ENCODE assay signal across 9 cellular contexts in genomic region chr3:12796171-12797123, GRCh38. TPM values are rescaled to one million over a fixed set of nuclear protein-coding genes. Genes with fewer than 3 reads are reported as not detected.
A peak's percentile ranks its signal among the peaks of the same experiment; 100 is the strongest.
DNase-seq lines count a peak whose midpoint lies in the region; ATAC-seq, FAIRE-seq and TF ChIP-seq lines count a peak whose summit lies in the region.
"Had no signal": no experiment of that assay in that cellular context is flagged by ENCODE, and none has a peak within 500 bp of the region (broad histone marks: within the 10 kb centered on the region; RNA-seq: fewer than 3 reads in every experiment).

Gene CAND2, plus strand, starts transcription at chr3:12796680. Its CDS starts 41 bp downstream, at chr3:12796721.

- CTCF ChIA-PET in A549 (lab: Yijun Ruan, JAX), result interaction anchor here (0.7 to 3.1 kb wide), 4 partner anchors 9 to 76 kb away, joined by 3 to 21 read pairs (median 3); no protein-coding TSS in a partner anchor

- peak within 1 kb of the TSS; percentile 55 for H3K4me3 ChIP-seq in A549
- H3K4me3 ChIP-seq in HAP-1, result peak within 1 kb of the TSS; percentile 67
- peak within 1 kb of the TSS; percentile 96 for H3K4me3 ChIP-seq in iPS DF 6.9 (ENCODE audit: low read length)
- peak within 1 kb of the TSS; percentile 66 for H3K4me3 ChIP-seq in retinal pigment epithelial cell (ENCODE audit: low read length)

- peak in 1 of 2 experiments; percentile 37 for DNase-seq in A549 (ENCODE audit: low read depth in 1 of 2, low spot score in 1 of 2)
- DNase-seq in HAP-1 (ENCODE audit: low spot score in 2 of 2), result peak; percentile 44 to 77
- DNase-seq in iPS DF 6.9 (ENCODE audit: low read depth, low spot score), result no peak
- DNase-seq in retinal pigment epithelial cell (ENCODE audit: low read depth), result no peak

- peak within 1 kb of the TSS; percentile 70 to 99 (median 94) for H3K27ac Mint-ChIP-seq in brain

- no peak for TF ChIP-seq CTCF in A549 (IDR thresholded peaks at IDR 0.05)
- no peak for TF ChIP-seq CTCF in brain (conservative IDR thresholded peaks at IDR 0.05)
- no peak for TF ChIP-seq CTCF in retinal pigment epithelial cell (conservative IDR thresholded peaks at IDR 0.05; ENCODE audit: low read depth, low read length)

- H3K27ac ChIP-seq in A549 (peak within 1 kb of the TSS; percentile 65 to 88), iPS DF 6.9 (ENCODE audit: low read length) (no peak within 1 kb of the TSS)

- TF ChIP-seq POLR2A in A549 (IDR thresholded peaks at IDR 0.05; ENCODE audit: low read length), result no peak

- H3K4me1 ChIP-seq in A549 (peaks cover 5% of the 10 kb centered on the region; the same call in 1 of the 3 replicates), HAP-1 (peaks cover 14% of the 10 kb centered on the region), iPS DF 6.9 (ENCODE audit: control insufficient read depth, insufficient read depth, low read length) (peaks cover 3% of the 10 kb centered on the region)

- no peak for TF ChIP-seq EP300 in A549 (IDR thresholded peaks at IDR 0.05)

- H3K36me3 Mint-ChIP-seq in brain, result no peaks in the 10 kb centered on the region

- FAIRE-seq in A549 (lab: Jason Lieb, UNC), result no peak
- FAIRE-seq: GM18507 had no signal

- H3K4me1 Mint-ChIP-seq in brain, result peaks cover 42% of the 10 kb centered on the region

- H3K9me3 ChIP-seq in A549 (no peaks in the 10 kb centered on the region), HAP-1 (no peaks in the 10 kb centered on the region), iPS DF 6.9 (ENCODE audit: control insufficient read depth, insufficient read depth, low read length) (no peaks in the 10 kb centered on the region)

- TF ChIP-seq RAD21 in A549 (conservative IDR thresholded peaks at IDR 0.05 in 1 of 2, IDR thresholded peaks at IDR 0.05 in 1 of 2), result no peak

- H3K4me3 Mint-ChIP-seq in brain, result peak within 1 kb of the TSS; percentile 90 to 91 (median 90)

- in situ Hi-C loops in HAP-1 (cut with MboI; ENCODE audit: low sequenced_read_pairs), result no loop called here

- peak within 1 kb of the TSS; percentile 82 for H3K4me2 ChIP-seq in A549

- no peaks in the 10 kb centered on the region for H3K27me3 ChIP-seq in HAP-1 (ENCODE audit: low read depth)
- H3K27me3 ChIP-seq in iPS DF 6.9 (ENCODE audit: control insufficient read depth, insufficient read depth, low read length), result no peaks in the 10 kb centered on the region

- ATAC-seq in A549 (peak; percentile 51 to 88; a peak in 5 of 6 replicates), SK-N-SH treated with all-trans-retinoic acid at 6 μM for 48 hours (peak; percentile 91), GM19452 (IDR thresholded peaks at IDR 0.05; ENCODE audit: unreplicated experiment) (no peak), GM19467 (IDR thresholded peaks at IDR 0.05; ENCODE audit: unreplicated experiment) (no peak)

- no peaks in the 10 kb centered on the region for H3K9me3 Mint-ChIP-seq in brain

- H3K36me3 ChIP-seq in HAP-1 (replicated peaks), result no peaks in the 10 kb centered on the region
- H3K36me3 ChIP-seq in iPS DF 6.9 (ENCODE audit: control insufficient read depth, insufficient read depth, low read length), result no peaks in the 10 kb centered on the region

- POLR2A ChIA-PET in A549 (lab: Yijun Ruan, JAX), result interaction anchor here (1.1 kb wide), 1 partner anchor 14 kb away, joined by 6 read pairs; no protein-coding TSS in a partner anchor

- H3K27me3 Mint-ChIP-seq in brain, result peaks cover 5% of the 10 kb centered on the region

- 39% methylated on average over 36 of the region's 61 CpGs for WGBS in A549 (ENCODE audit: missing lambda C conversion rate)
- no CpG with 5 or more reads among the region's 61 CpGs for WGBS in iPS DF 6.9 (ENCODE audit: insufficient coverage, insufficient read length)

TF ChIP-seq in A549, 52 proteins besides CTCF, POLR2A, EP300 and RAD21:
- peak; percentile 66 for TF ChIP-seq ZFP36 (IDR thresholded peaks at IDR 0.05; ENCODE audit: borderline replicate concordance, partially characterized antibody)
- TF ChIP-seq ZC3H11A (IDR thresholded peaks at IDR 0.05), result no peak
TF ChIP-seq in A549: peak in this region for 1.

TF ChIP-seq in SK-N-SH treated with all-trans-retinoic acid at 6 μM for 48 hours, 23 proteins besides CTCF, POLR2A, EP300 and RAD21:
- TF ChIP-seq ARNTL (CRISPR knock-in tag; IDR thresholded peaks at IDR 0.05; ENCODE audit: borderline replicate concordance, low read depth) (no peak), SNAI2 (CRISPR knock-in tag; IDR thresholded peaks at IDR 0.05) (no peak), BACH2 (CRISPR knock-in tag; IDR thresholded peaks at IDR 0.05; ENCODE audit: borderline replicate concordance) (no peak)
TF ChIP-seq in SK-N-SH treated with all-trans-retinoic acid at 6 μM for 48 hours: peak in this region for 0.

RNA-seq across cellular contexts. Expression of gene CAND2, which starts in this region (rescaled TPM):
- polyA plus RNA-seq in A549 (2011; rRNA removed) (0.72 and 0.91 TPM in 2 replicates), A549 (2017; fragmentation: RNase III; extraction: RNeasy Plus Mini Kit Qiagen cat#74134 plus additional on column Dnase treatment) (0.67 to 1.0 TPM (median 0.84 TPM) in 3 replicates), brain (ENCODE audit: insufficient read depth, low read depth, low replicate concordance) (10.3 TPM)
- 0.79 and 1.1 TPM in 2 replicates for polyA plus RNA-seq in A549 (2012; cell fraction: cytosol; rRNA removed)
- polyA plus RNA-seq in A549 (2012; cell fraction: nucleus; rRNA removed), result 2.3 and 3.1 TPM in 2 replicates
- polyA minus RNA-seq in A549 (2011; rRNA and poly(A)+ RNA removed), result 1.4 and 4.9 TPM in 2 replicates

Comparison
In these comparisons a context has a peak if more than half of its experiments do, and no peak if none do; other contexts are left out.
1. ATAC-seq: peak in A549 (2 of 2) and SK-N-SH treated with all-trans-retinoic acid at 6 μM for 48 hours (single experiment); none in GM19452 (single experiment) and GM19467 (single experiment).
2. DNase-seq: peak in HAP-1 (2 of 2); none in iPS DF 6.9 (single experiment) and retinal pigment epithelial cell (single experiment).
3. Peak in every context shown above with its lines, with median percentiles within 50 percentile points of each other: H3K4me3 ChIP-seq.